Comparison of ENCODE assay signal across 19 cellular contexts in genomic region chr15:63082366-63082765, GRCh38.
"Had no signal": no experiment of that assay in that cellular context is flagged by ENCODE, and none has a peak within 500 bp of the region (broad histone marks: within the 10 kb centered on the region; RNA-seq: fewer than 3 reads in every experiment).

No MANE protein-coding gene starts in this region.

- H3K9me3 Mint-ChIP-seq: activated naive CD8-positive, alpha-beta T cell treated with anti-CD3 and anti-CD28 coated beads for 36 hours; central memory CD8-positive, alpha-beta T cell; naive B cell; neural progenitor cell had no signal

- ATAC-seq: body of pancreas; gastrocnemius medialis; sciatic nerve; stimulated activated naive CD8-positive, alpha-beta T cell treated with anti-CD3 and anti-CD28 coated beads, Interleukin-15, Interleukin-2, amounts not matched to agents 100 U/mL and 50 U/mL, for 24 hours had no signal

- H3K36me3 ChIP-seq: gastrocnemius medialis, heart right ventricle, neural progenitor cell, upper lobe of left lung had no signal

- H3K4me1 Mint-ChIP-seq: activated naive CD8-positive, alpha-beta T cell treated with anti-CD3 and anti-CD28 coated beads for 36 hours; central memory CD8-positive, alpha-beta T cell; naive B cell had no signal

- H3K4me3 ChIP-seq: body of pancreas, gastrocnemius medialis, heart right ventricle, lung, neural progenitor cell, upper lobe of left lung had no signal

- H3K9ac ChIP-seq: neural progenitor cell had no signal

- H3K4me1 ChIP-seq: body of pancreas had no signal

- DNase-seq: activated CD4-positive, alpha-beta T cell treated with anti-CD3 and anti-CD28 coated beads, Interleukin-2, amount 50 U/mL, for 1 hour; activated CD4-positive, CD25-positive, alpha-beta regulatory T cell; activated CD8-positive, alpha-beta memory T cell treated with anti-CD3 and anti-CD28 coated beads for 24 hours; activated naive CD8-positive, alpha-beta T cell treated with anti-CD3 and anti-CD28 coated beads for 36 hours; amygdala; body of pancreas; cortex of kidney; effector CD4-positive, alpha-beta T cell; gastrocnemius medialis; kidney glomerular epithelial cell; naive B cell; stimulated activated naive CD8-positive, alpha-beta T cell treated with anti-CD3 and anti-CD28 coated beads, Interleukin-15, Interleukin-2, amounts not matched to agents 100 U/mL and 50 U/mL, for 24 hours; T-helper 2 cell; upper lobe of left lung had no signal

- H3K27ac Mint-ChIP-seq: activated naive CD8-positive, alpha-beta T cell treated with anti-CD3 and anti-CD28 coated beads for 36 hours; naive B cell; neural progenitor cell had no signal

- H3K27ac ChIP-seq: body of pancreas, gastrocnemius medialis, neural progenitor cell had no signal

- H3K4me3 Mint-ChIP-seq: activated naive CD8-positive, alpha-beta T cell treated with anti-CD3 and anti-CD28 coated beads for 36 hours; central memory CD8-positive, alpha-beta T cell; naive B cell; neural progenitor cell had no signal

- H3K4me2 ChIP-seq: neural progenitor cell had no signal

- H3K36me3 Mint-ChIP-seq: activated naive CD8-positive, alpha-beta T cell treated with anti-CD3 and anti-CD28 coated beads for 36 hours; naive B cell; neural progenitor cell had no signal

- H3K9me3 ChIP-seq: body of pancreas, gastrocnemius medialis, heart right ventricle, upper lobe of left lung had no signal

- H3K27me3 ChIP-seq: body of pancreas, gastrocnemius medialis, heart right ventricle, neural progenitor cell, upper lobe of left lung had no signal
